In the genomic region with DNA sequence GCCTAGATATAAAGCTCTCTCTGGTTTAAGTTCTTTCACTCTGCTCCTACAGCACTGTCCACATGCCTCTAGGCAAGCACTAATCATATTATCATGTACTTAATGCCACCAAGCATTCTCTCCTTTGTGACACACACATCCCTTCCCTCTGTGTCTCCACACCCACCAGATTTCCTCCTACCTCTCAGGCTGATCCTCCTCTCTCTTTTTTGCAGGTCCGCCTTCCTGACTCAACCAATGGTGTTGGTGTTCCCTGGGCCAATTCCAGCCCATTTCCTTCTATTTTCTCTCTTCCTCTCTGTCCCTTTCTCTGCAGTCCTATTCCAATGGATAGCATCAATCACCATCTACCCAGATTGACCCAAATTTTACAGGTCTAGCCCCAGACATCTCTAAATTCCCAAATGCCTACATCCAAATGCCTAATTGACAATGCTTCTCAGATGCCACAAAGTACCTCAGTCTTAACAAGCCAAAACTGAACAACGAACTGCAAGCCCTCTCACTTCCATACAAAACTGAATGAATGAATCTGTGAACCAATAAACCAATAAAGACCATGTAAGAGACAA, we compare ENCODE assay signal across 8 cellular contexts. TPM values are rescaled to one million over a fixed set of nuclear protein-coding genes. Genes with fewer than 3 reads are reported as not detected.
DNase-seq lines count a peak whose midpoint lies in the region; ATAC-seq lines count a peak whose summit lies in the region.

No MANE protein-coding gene starts in this region.

- H3K36me3 Mint-ChIP-seq in naive thymus-derived CD8-positive, alpha-beta T cell, result peaks cover 0 to 8% (median 0%) of the 10 kb centered on the region in 3 donors

- peak overlapping the region; percentile 87 to 97 for H3K4me3 ChIP-seq in duodenal mucosa (ENCODE audit: low read depth in 1 of 2, low read length in 2 of 2)

- no peaks in the 10 kb centered on the region for H3K36me3 ChIP-seq in duodenal mucosa (ENCODE audit: control insufficient read depth in 1 of 2, insufficient read depth in 2 of 2, low read length in 2 of 2)

- ATAC-seq in GM21723 (IDR thresholded peaks at IDR 0.05; ENCODE audit: unreplicated experiment) (peak; percentile 19), HG02571 (IDR thresholded peaks at IDR 0.05; ENCODE audit: unreplicated experiment) (no peak)
- peak in 1 of 2 donors; percentile 55 for ATAC-seq in naive thymus-derived CD8-positive, alpha-beta T cell

- H3K9ac ChIP-seq in duodenal mucosa (ENCODE audit: low read depth in 1 of 2, low read length in 2 of 2), result peak overlapping the region in 1 of 2 donors; percentile 84

- peaks cover 0 to 3% (median 2%) of the 10 kb centered on the region in 9 donors for H3K9me3 Mint-ChIP-seq in naive thymus-derived CD8-positive, alpha-beta T cell

- H3K4me1 Mint-ChIP-seq in naive thymus-derived CD8-positive, alpha-beta T cell, result peaks cover 16 to 24% (median 19%) of the 10 kb centered on the region in 4 donors

- peaks cover 7 to 70% (median 45%) of the 10 kb centered on the region in 5 donors for H3K27me3 Mint-ChIP-seq in naive thymus-derived CD8-positive, alpha-beta T cell

- DNase-seq in EH (ENCODE audit: low read depth) (peak; percentile 48), NCI-H82 treated with DMSO at 0.1 percent for 48 hours (lab: John Stamatoyannopoulos, UW; ENCODE audit: unreplicated experiment) (peak; percentile 78), GDM1 (lab: John Stamatoyannopoulos, UW) (no peak), NOMO-1 treated with dmso at 0.1 percent for 144 hours (lab: John Stamatoyannopoulos, UW; ENCODE audit: unreplicated experiment) (no peak)
- DNase-seq in naive thymus-derived CD8-positive, alpha-beta T cell, result no peak

- POLR2A ChIA-PET in naive thymus-derived CD8-positive, alpha-beta T cell (lab: Charles Lee), result no interaction called here

- peaks cover 0 to 13% of the 10 kb centered on the region in 2 donors for H3K4me1 ChIP-seq in duodenal mucosa (ENCODE audit: control insufficient read depth in 1 of 2, insufficient read depth in 2 of 2, low read length in 2 of 2)

- H3K27ac ChIP-seq in duodenal mucosa (ENCODE audit: low read depth, low read length), result no peak overlapping the region

- H3K27ac Mint-ChIP-seq in naive thymus-derived CD8-positive, alpha-beta T cell, result peak overlapping the region in 3 of 10 donors; percentile 1 to 68 (median 4)

- H3K9me3 ChIP-seq in duodenal mucosa (ENCODE audit: control insufficient read depth in 1 of 2, low read length in 2 of 2), result no peaks in the 10 kb centered on the region

- H3K27me3 ChIP-seq in duodenal mucosa (ENCODE audit: control insufficient read depth in 1 of 2, insufficient read depth in 2 of 2, low read length in 2 of 2), result peaks cover 0 to 4% of the 10 kb centered on the region in 2 donors

- peak overlapping the region; percentile 16 to 92 (median 80) for H3K4me3 Mint-ChIP-seq in naive thymus-derived CD8-positive, alpha-beta T cell

RNA-seq across cellular contexts. Expression of gene ZNF215, which starts 0.5 kb away (rescaled TPM):
- total RNA-seq in naive thymus-derived CD8-positive, alpha-beta T cell, result under 1 TPM; 0.16 to 0.18 TPM
- polyA plus RNA-seq in naive thymus-derived CD8-positive, alpha-beta T cell, result not detected

RNA-seq across cellular contexts. Expression of gene OR2D3, which starts 4.9 kb away (rescaled TPM):
- total RNA-seq in naive thymus-derived CD8-positive, alpha-beta T cell, result not detected
- not detected for polyA plus RNA-seq in naive thymus-derived CD8-positive, alpha-beta T cell

RNA-seq across cellular contexts. Expression of gene OR2D2, which starts 33.4 kb away (rescaled TPM):
- total RNA-seq in naive thymus-derived CD8-positive, alpha-beta T cell, result not detected
- polyA plus RNA-seq in naive thymus-derived CD8-positive, alpha-beta T cell, result not detected

RNA-seq across cellular contexts. Expression of gene OR10A4, which starts 49.3 kb away (rescaled TPM):
- not detected for total RNA-seq in naive thymus-derived CD8-positive, alpha-beta T cell
- not detected for polyA plus RNA-seq in naive thymus-derived CD8-positive, alpha-beta T cell

Comparison
In these comparisons a context has a peak if more than half of its experiments do, and no peak if none do; other contexts are left out.
1. DNase-seq: peak in EH (single experiment) and NCI-H82 treated with DMSO at 0.1 percent for 48 hours (single experiment); none in naive thymus-derived CD8-positive, alpha-beta T cell (0 of 10), GDM1 (single experiment) and NOMO-1 treated with dmso at 0.1 percent for 144 hours (single experiment).